ENCODE assay signal across 2 cellular contexts in the genomic region with DNA sequence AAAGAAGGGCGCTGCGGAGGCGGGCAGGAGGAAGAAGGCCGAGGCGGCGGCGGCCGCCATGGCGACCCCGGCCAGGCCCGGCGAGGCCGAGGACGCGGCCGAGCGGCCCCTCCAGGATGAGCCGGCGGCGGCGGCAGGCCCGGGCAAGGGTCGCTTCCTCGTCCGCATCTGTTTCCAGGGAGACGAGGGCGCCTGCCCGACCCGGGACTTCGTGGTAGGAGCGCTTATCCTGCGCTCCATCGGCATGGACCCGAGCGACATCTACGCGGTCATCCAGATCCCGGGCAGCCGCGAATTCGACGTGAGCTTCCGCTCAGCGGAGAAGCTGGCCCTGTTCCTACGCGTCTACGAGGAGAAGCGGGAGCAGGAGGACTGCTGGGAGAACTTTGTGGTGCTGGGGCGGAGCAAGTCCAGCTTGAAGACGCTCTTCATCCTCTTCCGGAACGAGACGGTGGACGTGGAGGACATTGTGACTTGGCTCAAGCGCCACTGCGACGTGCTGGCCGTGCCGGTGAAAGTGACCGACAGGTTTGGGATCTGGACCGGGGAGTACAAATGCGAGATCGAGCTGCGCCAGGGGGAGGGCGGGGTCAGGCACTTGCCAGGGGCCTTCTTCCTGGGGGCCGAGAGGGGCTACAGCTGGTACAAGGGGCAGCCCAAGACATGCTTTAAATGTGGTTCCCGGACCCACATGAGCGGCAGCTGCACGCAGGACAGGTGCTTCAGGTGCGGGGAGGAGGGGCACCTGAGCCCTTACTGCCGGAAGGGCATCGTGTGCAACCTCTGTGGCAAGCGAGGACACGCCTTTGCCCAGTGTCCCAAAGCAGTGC.
TF ChIP-seq lines count a peak whose summit lies in the region.

No MANE protein-coding gene starts in this region.

TF ChIP-seq in HCT116, 20 proteins besides CTCF, POLR2A, EP300 and RAD21:
- TF ChIP-seq CBX3 (IDR thresholded peaks at IDR 0.05; ENCODE audit: low read depth) (no peak), EGR1 (IDR thresholded peaks at IDR 0.05; ENCODE audit: low read depth) (no peak), ATF3 (IDR thresholded peaks at IDR 0.05) (no peak), FOSL1 (IDR thresholded peaks at IDR 0.05; ENCODE audit: low read depth) (no peak), SP1 (IDR thresholded peaks at IDR 0.05; ENCODE audit: low read depth) (no peak), EZH2 (IDR thresholded peaks at IDR 0.05) (no peak), ZBTB33 (IDR thresholded peaks at IDR 0.05; ENCODE audit: extremely low read depth, insufficient replicate concordance, low read length) (no peak), POLR2AphosphoS5 (IDR thresholded peaks at IDR 0.05; ENCODE audit: low read depth, low read length) (peak; percentile 71), REST (IDR thresholded peaks at IDR 0.05; ENCODE audit: low read depth) (no peak), YY1 (IDR thresholded peaks at IDR 0.05; ENCODE audit: extremely low read depth, insufficient replicate concordance, low read depth, low read length) (no peak), EZH2phosphoT487 (IDR thresholded peaks at IDR 0.05; ENCODE audit: borderline replicate concordance) (no peak), ZNF274 (IDR thresholded peaks at IDR 0.05; ENCODE audit: low read depth, low read length) (no peak), ZFX (IDR thresholded peaks at IDR 0.05) (peak; percentile 94), ELF1 (IDR thresholded peaks at IDR 0.05; ENCODE audit: borderline replicate concordance, low read depth) (no peak), SRF (IDR thresholded peaks at IDR 0.05; ENCODE audit: low read depth) (no peak), SIN3A (IDR thresholded peaks at IDR 0.05; ENCODE audit: low read depth) (peak; percentile 34), TCF7L2 (IDR thresholded peaks at IDR 0.05; ENCODE audit: borderline replicate concordance, extremely low read depth, insufficient read depth, insufficient read length) (no peak), JUND (IDR thresholded peaks at IDR 0.05) (no peak), CEBPB (IDR thresholded peaks at IDR 0.05; ENCODE audit: low read depth) (no peak), MAX (IDR thresholded peaks at IDR 0.05) (peak; percentile 80)

TF ChIP-seq in K562, 482 proteins besides CTCF, POLR2A, EP300 and RAD21 (continues in another document):
- TF ChIP-seq BDP1 (IDR thresholded peaks at IDR 0.05; ENCODE audit: insufficient read depth, insufficient read length) (no peak), CHD1 (IDR thresholded peaks at IDR 0.05; ENCODE audit: low read length) (peak; percentile 82), MAZ (CRISPR knock-in tag; conservative IDR thresholded peaks at IDR 0.05 in 1 of 2, IDR thresholded peaks at IDR 0.05 in 1 of 2) (peak in 1 of 2 experiments; percentile 41; a peak in 1 of 4 replicates), DNMT1 (IDR thresholded peaks at IDR 0.05) (no peak), CBX8 (IDR thresholded peaks at IDR 0.05; ENCODE audit: borderline replicate concordance, extremely low read depth, low read depth, low read length, poor library complexity, severe bottlenecking) (no peak), THAP12 (CRISPR knock-in tag; IDR thresholded peaks at IDR 0.05) (no peak), KDM4B (IDR thresholded peaks at IDR 0.05; ENCODE audit: borderline replicate concordance in 2 of 2, low read depth in 1 of 2) (peak in 1 of 2 experiments; percentile 13; a peak in 1 of 4 replicates), ZNF766 (CRISPR knock-in tag; conservative IDR thresholded peaks at IDR 0.05) (no peak), ERF (CRISPR knock-in tag; IDR thresholded peaks at IDR 0.05) (no peak), ESRRA (IDR thresholded peaks at IDR 0.05; ENCODE audit: borderline replicate concordance, low read depth) (no peak), NFE2 (IDR thresholded peaks at IDR 0.05; ENCODE audit: low read depth) (no peak), EP400 (IDR thresholded peaks at IDR 0.05) (peak; percentile 29; the same call in 1 of the 2 replicates), ADNP (tag; IDR thresholded peaks at IDR 0.05) (no peak), DDX20 (tag; IDR thresholded peaks at IDR 0.05; ENCODE audit: low read depth) (no peak), ZSCAN29 (IDR thresholded peaks at IDR 0.05) (peak; percentile 97), SOX6 (IDR thresholded peaks at IDR 0.05) (no peak), NFIC (IDR thresholded peaks at IDR 0.05) (peak; percentile 52; the same call in 1 of the 2 replicates), BACH1 (tag; IDR thresholded peaks at IDR 0.05) (no peak), FOXJ3 (CRISPR knock-in tag; IDR thresholded peaks at IDR 0.05) (no peak), MEF2D (tag; conservative IDR thresholded peaks at IDR 0.05; ENCODE audit: low read depth) (no peak), ETV1 (tag; conservative IDR thresholded peaks at IDR 0.05; ENCODE audit: low read depth) (peak; percentile 57), NFE2L1 (tag; IDR thresholded peaks at IDR 0.05; ENCODE audit: borderline replicate concordance, low read depth) (no peak), NRF1 (conservative IDR thresholded peaks at IDR 0.05 in 1 of 2, IDR thresholded peaks at IDR 0.05 in 1 of 2) (peak; percentile 28 to 35; a peak in 3 of 4 replicates), ZNF695 (CRISPR knock-in tag; IDR thresholded peaks at IDR 0.05) (no peak), TAF1 (IDR thresholded peaks at IDR 0.05; ENCODE audit: control insufficient read depth, extremely low read depth, insufficient read depth, low read length, severe bottlenecking) (no peak), BRD4 (IDR thresholded peaks at IDR 0.05) (peak; percentile 1; the same call in 1 of the 2 replicates), ZNF140 (CRISPR knock-in tag; IDR thresholded peaks at IDR 0.05) (no peak), ZNF224 (CRISPR knock-in tag; IDR thresholded peaks at IDR 0.05) (no peak), HINFP (tag; conservative IDR thresholded peaks at IDR 0.05; ENCODE audit: low read depth) (peak; percentile 89), RBBP5 (IDR thresholded peaks at IDR 0.05; ENCODE audit: borderline replicate concordance, insufficient read depth, low read length, poor library complexity, severe bottlenecking) (peak; percentile 84), ZNF143 (CRISPR knock-in tag; IDR thresholded peaks at IDR 0.05) (no peak), TEAD1 (CRISPR knock-in tag; IDR thresholded peaks at IDR 0.05) (peak in 1 of 2 experiments; percentile 29; a peak in 1 of 4 replicates), RFX7 (CRISPR knock-in tag; IDR thresholded peaks at IDR 0.05) (no peak), ZNF445 (CRISPR knock-in tag; IDR thresholded peaks at IDR 0.05; ENCODE audit: low read depth) (no peak), KAT7 (CRISPR knock-in tag; IDR thresholded peaks at IDR 0.05; ENCODE audit: borderline replicate concordance) (no peak; the same call in 1 of the 2 replicates), PHF8 (IDR thresholded peaks at IDR 0.05; ENCODE audit: borderline replicate concordance, low read length) (peak; percentile 31; the same call in 1 of the 2 replicates), ZNF780A (CRISPR knock-in tag; IDR thresholded peaks at IDR 0.05) (no peak), RBFOX2 (IDR thresholded peaks at IDR 0.05; ENCODE audit: low read depth, low read length) (peak; percentile 75), FOXM1 (IDR thresholded peaks at IDR 0.05; ENCODE audit: low read depth) (no peak), FOXM1 (CRISPR knock-in tag; IDR thresholded peaks at IDR 0.05; ENCODE audit: low read depth) (no peak), HCFC1 (IDR thresholded peaks at IDR 0.05; ENCODE audit: low read depth, low read length) (0 out of 2 replicates have a peak, but pooled peaks have one; percentile 13)
- TF ChIP-seq, protein P1, sequence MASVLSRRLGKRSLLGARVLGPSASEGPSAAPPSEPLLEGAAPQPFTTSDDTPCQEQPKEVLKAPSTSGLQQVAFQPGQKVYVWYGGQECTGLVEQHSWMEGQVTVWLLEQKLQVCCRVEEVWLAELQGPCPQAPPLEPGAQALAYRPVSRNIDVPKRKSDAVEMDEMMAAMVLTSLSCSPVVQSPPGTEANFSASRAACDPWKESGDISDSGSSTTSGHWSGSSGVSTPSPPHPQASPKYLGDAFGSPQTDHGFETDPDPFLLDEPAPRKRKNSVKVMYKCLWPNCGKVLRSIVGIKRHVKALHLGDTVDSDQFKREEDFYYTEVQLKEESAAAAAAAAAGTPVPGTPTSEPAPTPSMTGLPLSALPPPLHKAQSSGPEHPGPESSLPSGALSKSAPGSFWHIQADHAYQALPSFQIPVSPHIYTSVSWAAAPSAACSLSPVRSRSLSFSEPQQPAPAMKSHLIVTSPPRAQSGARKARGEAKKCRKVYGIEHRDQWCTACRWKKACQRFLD (CRISPR knock-in tag; IDR thresholded peaks at IDR 0.05): no peak
- TF ChIP-seq, protein P2, sequence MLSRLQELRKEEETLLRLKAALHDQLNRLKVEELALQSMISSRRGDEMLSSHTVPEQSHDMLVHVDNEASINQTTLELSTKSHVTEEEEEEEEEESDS (CRISPR knock-in tag; IDR thresholded peaks at IDR 0.05): no peak
- TF ChIP-seq, protein P3, sequence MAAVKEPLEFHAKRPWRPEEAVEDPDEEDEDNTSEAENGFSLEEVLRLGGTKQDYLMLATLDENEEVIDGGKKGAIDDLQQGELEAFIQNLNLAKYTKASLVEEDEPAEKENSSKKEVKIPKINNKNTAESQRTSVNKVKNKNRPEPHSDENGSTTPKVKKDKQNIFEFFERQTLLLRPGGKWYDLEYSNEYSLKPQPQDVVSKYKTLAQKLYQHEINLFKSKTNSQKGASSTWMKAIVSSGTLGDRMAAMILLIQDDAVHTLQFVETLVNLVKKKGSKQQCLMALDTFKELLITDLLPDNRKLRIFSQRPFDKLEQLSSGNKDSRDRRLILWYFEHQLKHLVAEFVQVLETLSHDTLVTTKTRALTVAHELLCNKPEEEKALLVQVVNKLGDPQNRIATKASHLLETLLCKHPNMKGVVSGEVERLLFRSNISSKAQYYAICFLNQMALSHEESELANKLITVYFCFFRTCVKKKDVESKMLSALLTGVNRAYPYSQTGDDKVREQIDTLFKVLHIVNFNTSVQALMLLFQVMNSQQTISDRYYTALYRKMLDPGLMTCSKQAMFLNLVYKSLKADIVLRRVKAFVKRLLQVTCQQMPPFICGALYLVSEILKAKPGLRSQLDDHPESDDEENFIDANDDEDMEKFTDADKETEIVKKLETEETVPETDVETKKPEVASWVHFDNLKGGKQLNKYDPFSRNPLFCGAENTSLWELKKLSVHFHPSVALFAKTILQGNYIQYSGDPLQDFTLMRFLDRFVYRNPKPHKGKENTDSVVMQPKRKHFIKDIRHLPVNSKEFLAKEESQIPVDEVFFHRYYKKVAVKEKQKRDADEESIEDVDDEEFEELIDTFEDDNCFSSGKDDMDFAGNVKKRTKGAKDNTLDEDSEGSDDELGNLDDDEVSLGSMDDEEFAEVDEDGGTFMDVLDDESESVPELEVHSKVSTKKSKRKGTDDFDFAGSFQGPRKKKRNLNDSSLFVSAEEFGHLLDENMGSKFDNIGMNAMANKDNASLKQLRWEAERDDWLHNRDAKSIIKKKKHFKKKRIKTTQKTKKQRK (IDR thresholded peaks at IDR 0.05; ENCODE audit: borderline replicate concordance, low read depth, low read length): no peak
- TF ChIP-seq, protein P4, sequence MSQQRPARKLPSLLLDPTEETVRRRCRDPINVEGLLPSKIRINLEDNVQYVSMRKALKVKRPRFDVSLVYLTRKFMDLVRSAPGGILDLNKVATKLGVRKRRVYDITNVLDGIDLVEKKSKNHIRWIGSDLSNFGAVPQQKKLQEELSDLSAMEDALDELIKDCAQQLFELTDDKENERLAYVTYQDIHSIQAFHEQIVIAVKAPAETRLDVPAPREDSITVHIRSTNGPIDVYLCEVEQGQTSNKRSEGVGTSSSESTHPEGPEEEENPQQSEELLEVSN (IDR thresholded peaks at IDR 0.05; ENCODE audit: borderline replicate concordance in 1 of 2, extremely low read depth in 1 of 2, insufficient read depth in 1 of 2, insufficient read length in 1 of 2, low read depth in 1 of 2, low read length in 1 of 2, poor library complexity in 1 of 2, severe bottlenecking in 1 of 2): no peak
- TF ChIP-seq, protein P5, sequence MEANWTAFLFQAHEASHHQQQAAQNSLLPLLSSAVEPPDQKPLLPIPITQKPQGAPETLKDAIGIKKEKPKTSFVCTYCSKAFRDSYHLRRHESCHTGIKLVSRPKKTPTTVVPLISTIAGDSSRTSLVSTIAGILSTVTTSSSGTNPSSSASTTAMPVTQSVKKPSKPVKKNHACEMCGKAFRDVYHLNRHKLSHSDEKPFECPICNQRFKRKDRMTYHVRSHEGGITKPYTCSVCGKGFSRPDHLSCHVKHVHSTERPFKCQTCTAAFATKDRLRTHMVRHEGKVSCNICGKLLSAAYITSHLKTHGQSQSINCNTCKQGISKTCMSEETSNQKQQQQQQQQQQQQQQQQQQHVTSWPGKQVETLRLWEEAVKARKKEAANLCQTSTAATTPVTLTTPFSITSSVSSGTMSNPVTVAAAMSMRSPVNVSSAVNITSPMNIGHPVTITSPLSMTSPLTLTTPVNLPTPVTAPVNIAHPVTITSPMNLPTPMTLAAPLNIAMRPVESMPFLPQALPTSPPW (CRISPR knock-in tag; IDR thresholded peaks at IDR 0.05): 0 out of 2 replicates have a peak, but pooled peaks have one; percentile 11
